ENCODE assay signal across 10 cellular contexts in the genomic region with DNA sequence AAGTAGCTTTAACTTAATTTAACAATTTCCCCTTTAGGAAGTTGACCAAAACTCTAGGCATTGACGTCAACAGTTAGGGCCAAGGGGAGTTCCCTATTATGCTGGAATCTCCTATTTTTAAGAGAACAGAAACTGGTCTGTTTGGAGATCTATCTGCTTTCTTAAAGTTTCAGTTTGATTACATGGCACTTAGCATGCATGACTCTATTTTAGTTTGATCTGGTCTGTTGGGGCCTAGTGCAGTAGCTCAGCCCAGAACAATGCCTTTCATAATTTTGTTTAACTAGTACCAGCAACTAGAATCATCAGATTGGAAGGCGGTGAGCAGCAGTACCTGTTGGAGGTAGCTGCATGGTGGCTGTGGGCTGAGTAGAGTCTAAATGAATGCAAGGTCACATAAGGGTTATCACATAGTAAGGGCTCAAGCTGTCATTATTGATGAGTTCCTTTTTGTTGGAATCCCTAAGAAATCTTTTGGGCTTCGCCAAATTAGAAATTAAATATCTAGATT.
DNase-seq lines count a peak whose midpoint lies in the region; ATAC-seq and TF ChIP-seq lines count a peak whose summit lies in the region.
"Had no signal": no experiment of that assay in that cellular context is flagged by ENCODE, and none has a peak within 500 bp of the region (broad histone marks: within the 10 kb centered on the region; RNA-seq: fewer than 3 reads in every experiment).

No MANE protein-coding gene starts in this region.

- no peak for TF ChIP-seq CTCF in mucosa of descending colon (IDR thresholded peaks at IDR 0.05)

- H3K36me3 ChIP-seq in mucosa of descending colon (ENCODE audit: low read depth), result no peaks in the 10 kb centered on the region

- no peak overlapping the region for H3K4me3 ChIP-seq in mucosa of descending colon

- ATAC-seq in GM18517 (IDR thresholded peaks at IDR 0.05; ENCODE audit: unreplicated experiment), result peak; percentile 85
- ATAC-seq in GM21515 (IDR thresholded peaks at IDR 0.05; ENCODE audit: unreplicated experiment), result peak; percentile 81
- peak; percentile 92 for ATAC-seq in HG03354 (IDR thresholded peaks at IDR 0.05; ENCODE audit: poor library complexity, severe bottlenecking, unreplicated experiment)
- peak; percentile 44 for ATAC-seq in mucosa of descending colon

- no peaks in the 10 kb centered on the region for H3K4me1 ChIP-seq in mucosa of descending colon (ENCODE audit: low read depth)

- no peaks in the 10 kb centered on the region for H3K9me3 ChIP-seq in mucosa of descending colon

- DNase-seq in mucosa of descending colon, result no peak
- DNase-seq in stimulated activated CD8-positive, alpha-beta memory T cell treated with anti-CD3 and anti-CD28 coated beads, Interleukin-4, amount 100 ng/mL, for 48 hours, result no peak
- DNase-seq in A172 (ENCODE audit: low spot score), result no peak
- no peak for DNase-seq in DMS 273 treated with DMSO at 0.1 percent for 48 hours (lab: John Stamatoyannopoulos, UW)
- no peak for DNase-seq in COR-L47 (lab: John Stamatoyannopoulos, UW)
- DNase-seq: activated CD4-positive, alpha-beta T cell treated with anti-CD3 and anti-CD28 coated beads for 1 hour; head of caudate nucleus had no signal

- intact Hi-C loops in mucosa of descending colon (cut with DNase I, micrococcal nuclease), result loop anchor here (10.0 kb wide), 2 partner anchors 132 to 242 kb away; no protein-coding TSS in a partner anchor
